Comparison of ENCODE assay signal across 19 cellular contexts in the genomic region with DNA sequence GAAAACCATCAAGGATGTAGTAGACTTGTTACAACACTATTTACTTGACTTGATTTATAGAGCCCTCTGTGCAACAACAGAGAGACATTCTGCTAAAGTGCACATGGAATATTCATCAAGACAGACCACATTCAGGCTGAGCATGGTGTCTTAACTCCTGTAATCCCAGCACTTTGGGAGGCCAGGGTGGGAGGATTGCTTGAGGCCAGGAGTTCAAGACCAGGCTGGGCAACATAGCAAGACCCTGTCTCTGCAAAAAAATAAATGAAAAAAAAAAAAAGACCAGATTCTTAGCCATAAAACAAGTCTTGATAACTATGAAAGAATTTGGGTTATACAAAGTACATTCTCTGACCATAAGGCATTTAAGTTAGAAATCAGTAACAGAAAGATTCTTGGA.
"Had no signal": no experiment of that assay in that cellular context is flagged by ENCODE, and none has a peak within 500 bp of the region (broad histone marks: within the 10 kb centered on the region; RNA-seq: fewer than 3 reads in every experiment).

No MANE protein-coding gene starts in this region.

- H3K27ac ChIP-seq: epithelial cell of prostate, esophagus muscularis mucosa, heart left ventricle, neutrophil, stomach, thyroid gland had no signal

- DNase-seq: effector memory CD8-positive, alpha-beta T cell; foreskin melanocyte; heart left ventricle; hippocampal formation; left colon; mammary epithelial cell; mucosa of descending colon; naive thymus-derived CD8-positive, alpha-beta T cell; posterior cingulate gyrus; small intestine; stimulated activated CD4-positive, alpha-beta T cell treated with anti-CD3 and anti-CD28 coated beads, Interleukin-12 subunit alpha, Interleukin-12 subunit beta, amount 100 ng/mL, for 4 hours; stimulated activated naive CD4-positive, alpha-beta T cell; stomach; substantia nigra; thyroid gland had no signal

- FAIRE-seq: urothelium cell line had no signal

- H3K9me3 ChIP-seq: esophagus muscularis mucosa, mucosa of descending colon, neutrophil, stomach, thyroid gland had no signal

- H3K4me3 ChIP-seq: esophagus muscularis mucosa, heart left ventricle, mucosa of descending colon, stomach, thyroid gland had no signal

- H3K27me3 ChIP-seq: esophagus muscularis mucosa, heart left ventricle, neutrophil, stomach, thyroid gland had no signal

- H3K36me3 ChIP-seq: heart left ventricle, neutrophil, thyroid gland had no signal

- ATAC-seq: effector memory CD8-positive, alpha-beta T cell; heart left ventricle; left colon; mucosa of descending colon; naive thymus-derived CD8-positive, alpha-beta T cell had no signal
